8 cellular contexts compared by ENCODE assay signal in the genomic region with DNA sequence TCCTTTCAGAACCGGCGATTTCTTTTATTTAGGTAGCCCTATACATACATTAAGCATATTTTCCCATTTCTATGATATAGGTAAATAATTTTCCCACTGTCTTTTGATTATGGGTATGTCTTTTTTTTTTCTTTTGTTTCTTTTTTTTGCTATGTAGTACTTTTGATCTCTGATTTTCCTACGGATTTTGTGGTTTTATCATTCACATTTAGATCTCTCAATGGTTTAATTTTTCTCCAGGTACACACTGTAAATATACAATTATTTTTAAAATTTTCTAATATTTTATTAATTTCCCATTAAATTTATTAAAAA. TPM values are rescaled to one million over a fixed set of nuclear protein-coding genes. Genes with fewer than 3 reads are reported as not detected.
A peak's percentile ranks its signal among the peaks of the same experiment; 100 is the strongest.
DNase-seq lines count a peak whose midpoint lies in the region; ATAC-seq and TF ChIP-seq lines count a peak whose summit lies in the region.

No MANE protein-coding gene starts in this region.

- POLR2A ChIA-PET in activated CD4-positive, alpha-beta memory T cell treated with anti-CD3 and anti-CD28 coated beads for 36 hours (lab: Charles Lee) = no interaction called here

- no peaks in the 10 kb centered on the region for H3K4me1 ChIP-seq in H9 (ENCODE audit: insufficient read depth, low read length)
- peaks cover 4% of the 10 kb centered on the region for H3K4me1 ChIP-seq in right cardiac atrium (ENCODE audit: control insufficient read depth, insufficient read depth, low read length)
- H3K4me1 ChIP-seq in skeletal muscle tissue (ENCODE audit: control insufficient read depth in 3 of 3, insufficient read depth in 3 of 3, low read length in 3 of 3) = peaks cover 4 to 8% (median 8%) of the 10 kb centered on the region in 3 donors

- DNase-seq in H9 (no peak), right cardiac atrium (no peak), glomerular visceral epithelial cell (ENCODE audit: extremely low spot score) (no peak), H4 (ENCODE audit: low spot score) (no peak)
- DNase-seq in activated CD4-positive, alpha-beta memory T cell treated with anti-CD3 and anti-CD28 coated beads for 36 hours = no peak

- H3K79me1 ChIP-seq in H9 (ENCODE audit: insufficient read depth, low read depth, low read length, poor library complexity, severe bottlenecking) = no peaks in the 10 kb centered on the region

- no peak overlapping the region for H2BK15ac ChIP-seq in H9 (ENCODE audit: low read depth, low read length)

- H4K91ac ChIP-seq in H9 (ENCODE audit: insufficient read length, low read depth, low read length) = no peak overlapping the region

- H4K20me1 ChIP-seq in H9 (ENCODE audit: control insufficient read depth, insufficient read depth, insufficient read length) = no peaks in the 10 kb centered on the region

- peaks cover 17% of the 10 kb centered on the region in 2 experiments for H3K9me3 Mint-ChIP-seq in H9
- peaks cover 19% of the 10 kb centered on the region for H3K9me3 Mint-ChIP-seq in activated CD4-positive, alpha-beta memory T cell treated with anti-CD3 and anti-CD28 coated beads for 36 hours

- no peak overlapping the region for H3K14ac ChIP-seq in H9 (ENCODE audit: insufficient read depth, low read length)

- H3K4me3 Mint-ChIP-seq in H9 = peak overlapping the region; percentile 83 to 91
- H3K4me3 Mint-ChIP-seq in activated CD4-positive, alpha-beta memory T cell treated with anti-CD3 and anti-CD28 coated beads for 36 hours = peak overlapping the region; percentile 89

- peaks cover 3 to 8% (median 4%) of the 10 kb centered on the region in 3 experiments; a peak in 4 of 7 replicates for H3K36me3 Mint-ChIP-seq in H9 (ENCODE audit: insufficient read depth in 1 of 3, low read depth in 3 of 3)
- peaks cover 19% of the 10 kb centered on the region for H3K36me3 Mint-ChIP-seq in activated CD4-positive, alpha-beta memory T cell treated with anti-CD3 and anti-CD28 coated beads for 36 hours

- H4K8ac ChIP-seq in H9 (replicated peaks; ENCODE audit: insufficient read length, low read depth, low read length) = no peak overlapping the region

- H3K79me2 ChIP-seq in H9 (ENCODE audit: insufficient read depth, low read length) = no peaks in the 10 kb centered on the region

- no peak overlapping the region for H3K9ac ChIP-seq in H9 (ENCODE audit: extremely low read depth, insufficient read length, low read length)
- H3K9ac ChIP-seq in skeletal muscle tissue (ENCODE audit: low read depth in 1 of 3, low read length in 3 of 3) = peak overlapping the region; percentile 77 to 89 (median 89)

- no peak overlapping the region for H2BK20ac ChIP-seq in H9 (ENCODE audit: low read depth, low read length, poor library complexity, severe bottlenecking)

- H3K56ac ChIP-seq in H9 (ENCODE audit: insufficient read length, low read depth, low read length) = no peak overlapping the region

- no CpG with 5 or more reads among the region's 3 CpGs for WGBS in H9 (ENCODE audit: extremely low coverage, insufficient read length, low lambda C conversion rate)
- 2% methylated on average over 3 of the region's 3 CpGs for WGBS in right cardiac atrium

- no peak overlapping the region for H2AK5ac ChIP-seq in H9 (ENCODE audit: insufficient read length, low read length)

- peaks cover 2% of the 10 kb centered on the region for H3K27me3 Mint-ChIP-seq in H9 (ENCODE audit: low read depth)
- H3K27me3 Mint-ChIP-seq in activated CD4-positive, alpha-beta memory T cell treated with anti-CD3 and anti-CD28 coated beads for 36 hours = no peaks in the 10 kb centered on the region

- H3K36me3 ChIP-seq in skeletal muscle tissue (ENCODE audit: control insufficient read depth in 3 of 3, insufficient read depth in 3 of 3, low read length in 3 of 3) = peaks cover 0 to 2% (median 0%) of the 10 kb centered on the region in 3 donors

- no peak overlapping the region for H4K5ac ChIP-seq in H9 (ENCODE audit: insufficient read length, low read depth, low read length)

- H3K4me1 Mint-ChIP-seq in H9 = peaks cover 5 to 11% of the 10 kb centered on the region in 2 experiments; a peak in 3 of 4 replicates
- peaks cover 21% of the 10 kb centered on the region for H3K4me1 Mint-ChIP-seq in activated CD4-positive, alpha-beta memory T cell treated with anti-CD3 and anti-CD28 coated beads for 36 hours (ENCODE audit: low read depth)

- H3K4ac ChIP-seq in H9 (ENCODE audit: low read depth, low read length) = no peak overlapping the region

- H3K27ac ChIP-seq in H9 (ENCODE audit: insufficient read length, low read depth, low read length) (no peak overlapping the region), right cardiac atrium (ENCODE audit: low read length) (no peak overlapping the region), skeletal muscle tissue (ENCODE audit: low read depth, low read length) (peak overlapping the region; percentile 80)

- H3K4me3 ChIP-seq in right cardiac atrium (ENCODE audit: low read length) (peak overlapping the region; percentile 69), skeletal muscle tissue (ENCODE audit: low read length in 3 of 3) (peak overlapping the region; percentile 89 to 95 (median 95))

- no peak overlapping the region for H2BK120ac ChIP-seq in H9 (ENCODE audit: low read depth, low read length, poor library complexity, severe bottlenecking)

- H3K23ac ChIP-seq in H9 (ENCODE audit: insufficient read length, low read depth, low read length) = no peak overlapping the region

- H3K23me2 ChIP-seq in H9 (ENCODE audit: insufficient read length, low read depth, low read length, poor library complexity, severe bottlenecking) = no peaks in the 10 kb centered on the region

- H3K9me3 ChIP-seq in H9 (ENCODE audit: control insufficient read depth, low read depth, low read length) (no peaks in the 10 kb centered on the region), right cardiac atrium (ENCODE audit: control insufficient read depth, low read length) (no peaks in the 10 kb centered on the region), skeletal muscle tissue (ENCODE audit: control insufficient read depth in 3 of 3, low read length in 3 of 3) (no peaks in the 10 kb centered on the region)

- H2BK12ac ChIP-seq in H9 (ENCODE audit: insufficient read length, low read depth, low read length) = no peak overlapping the region

- H2BK5ac ChIP-seq in H9 (ENCODE audit: insufficient read length, low read length) = no peak overlapping the region

- H3K27ac Mint-ChIP-seq in H9 = no peak overlapping the region
- peak overlapping the region; percentile 77 for H3K27ac Mint-ChIP-seq in activated CD4-positive, alpha-beta memory T cell treated with anti-CD3 and anti-CD28 coated beads for 36 hours

- no peak overlapping the region for H2AFZ ChIP-seq in H9 (ENCODE audit: low read length)

- H3K18ac ChIP-seq in H9 (ENCODE audit: insufficient read length, low read depth, low read length) = no peak overlapping the region

- CTCF ChIA-PET in activated CD4-positive, alpha-beta memory T cell treated with anti-CD3 and anti-CD28 coated beads for 36 hours (lab: Charles Lee) = no interaction called here

- H3K4me2 ChIP-seq in H9 (ENCODE audit: insufficient read depth, insufficient read length, low read length) = peak overlapping the region; percentile 84

- no peak for TF ChIP-seq CTCF in H9 (conservative IDR thresholded peaks at IDR 0.05)

- ATAC-seq in right cardiac atrium (no peak), GM18873 (IDR thresholded peaks at IDR 0.05; ENCODE audit: low FRiP score, unreplicated experiment) (no peak), GM18858 (IDR thresholded peaks at IDR 0.05; ENCODE audit: unreplicated experiment) (no peak)

- H3K27me3 ChIP-seq in H9 (ENCODE audit: insufficient read depth, low read length) = no peaks in the 10 kb centered on the region
- H3K27me3 ChIP-seq in right cardiac atrium (ENCODE audit: control insufficient read depth, insufficient read depth) = no peaks in the 10 kb centered on the region
- H3K27me3 ChIP-seq in skeletal muscle tissue (ENCODE audit: control insufficient read depth in 3 of 3, insufficient read depth in 3 of 3, low read length in 3 of 3) = no peaks in the 10 kb centered on the region

- no peak overlapping the region for H3T11ph ChIP-seq in H9 (ENCODE audit: low read length)

- intact Hi-C loops in activated CD4-positive, alpha-beta memory T cell treated with anti-CD3 and anti-CD28 coated beads for 36 hours (cut with micrococcal nuclease) = loop anchor here (2.0 kb wide), 2 partner anchors 54 to 704 kb away; a partner anchor contains a TSS
- intact Hi-C loops in right cardiac atrium (cut with DNase I) = no loop called here

RNA-seq across cellular contexts. Expression of a gene that starts 0.4 kb away (rescaled TPM):
- total RNA-seq in H9 (2021) (9.8 and 10.3 TPM in 2 replicates), right cardiac atrium (10 to 100 TPM in 2 of 4 donors, 1 to 10 TPM in 2; 9.1 to 11.2 (median 9.8) TPM), skeletal muscle tissue (16.2 TPM)
- 10 to 100 TPM; 12.1 to 12.5 TPM for total RNA-seq in activated CD4-positive, alpha-beta memory T cell treated with anti-CD3 and anti-CD28 coated beads for 36 hours
- polyA plus RNA-seq in right cardiac atrium = 6.3 TPM
- 8.6 and 9.3 TPM in 2 replicates for total RNA-seq in H4 (2014; rRNA removed; shearing (Covaris generic))
